In the genomic region with DNA sequence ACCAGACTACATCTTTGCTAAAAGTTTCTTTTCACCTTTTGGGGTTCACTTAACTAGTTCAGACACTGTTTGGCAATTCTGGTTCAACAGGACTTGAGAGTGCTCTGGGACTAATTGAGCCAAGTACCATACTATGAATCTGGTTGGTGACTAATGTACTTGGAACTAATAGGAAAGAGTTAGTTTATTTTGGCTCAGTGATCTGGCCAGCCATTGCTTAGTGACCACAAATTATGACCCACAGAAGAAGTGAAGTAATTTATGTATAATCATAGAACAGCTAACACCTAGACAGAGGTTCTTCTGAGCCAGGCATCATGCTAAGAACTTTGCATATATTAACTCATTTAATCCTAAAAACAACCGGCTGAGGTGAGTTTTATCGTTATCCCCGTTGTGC, we compare ENCODE assay signal across 11 cellular contexts.
DNase-seq lines count a peak whose midpoint lies in the region; ATAC-seq, FAIRE-seq and TF ChIP-seq lines count a peak whose summit lies in the region.
"Had no signal": no experiment of that assay in that cellular context is flagged by ENCODE, and none has a peak within 500 bp of the region (broad histone marks: within the 10 kb centered on the region; RNA-seq: fewer than 3 reads in every experiment).

No MANE protein-coding gene starts in this region.

- H3K4me2 ChIP-seq in mammary epithelial cell (ENCODE audit: insufficient read depth, low read depth, low read length) (peak overlapping the region; percentile 46), HepG2 (ENCODE audit: low read depth, low read length) (peak overlapping the region; percentile 76; the same call in 1 of the 2 replicates), H9 (ENCODE audit: insufficient read depth, insufficient read length, low read length) (no peak overlapping the region)

- H3K27me3 Mint-ChIP-seq in H9 (ENCODE audit: low read depth): peaks cover 2% of the 10 kb centered on the region
- H3K27me3 Mint-ChIP-seq: B cell had no signal

- peaks cover 0 to 8% of the 10 kb centered on the region in 2 experiments; a peak in 3 of 4 replicates for H3K4me1 Mint-ChIP-seq in H9
- H3K4me1 Mint-ChIP-seq: activated T-helper 17 cell treated with anti-CD3 and anti-CD28 coated beads, Interleukin-2, amount 50 U/mL, for 72 hours; B cell had no signal

- H4K91ac ChIP-seq in H9 (ENCODE audit: insufficient read length, low read depth, low read length): no peak overlapping the region

- H3K9me3 Mint-ChIP-seq in H9: no peaks in the 10 kb centered on the region
- H3K9me3 Mint-ChIP-seq: activated T-helper 17 cell treated with anti-CD3 and anti-CD28 coated beads, Interleukin-2, amount 50 U/mL, for 72 hours had no signal

- no peak overlapping the region for H3K23ac ChIP-seq in H9 (ENCODE audit: insufficient read length, low read depth, low read length)

- H3K79me1 ChIP-seq in H9 (ENCODE audit: insufficient read depth, low read depth, low read length, poor library complexity, severe bottlenecking): no peaks in the 10 kb centered on the region

- no peak overlapping the region for H3K4me3 Mint-ChIP-seq in H9
- H3K4me3 Mint-ChIP-seq: activated T-helper 17 cell treated with anti-CD3 and anti-CD28 coated beads, Interleukin-2, amount 50 U/mL, for 72 hours; B cell had no signal

- no peak overlapping the region for H2AFZ ChIP-seq in mammary epithelial cell (ENCODE audit: low read depth, low read length)
- no peak overlapping the region for H2AFZ ChIP-seq in HepG2 (ENCODE audit: low read length)
- no peak overlapping the region for H2AFZ ChIP-seq in H9 (ENCODE audit: low read length)

- in situ Hi-C loops in mammary epithelial cell (cut with MboI; ENCODE audit: low sequenced_read_pairs in 2 of 2): no loop called here
- in situ Hi-C loops in HepG2 (cut with HindIII; ENCODE audit: extremely low pct_ligation_motif_present, low pct_unique_long_range_greater_than_20kb): no loop called here

- POLR2A ChIA-PET in HepG2 (lab: Yijun Ruan, JAX): no interaction called here

- no peaks in the 10 kb centered on the region for H4K20me1 ChIP-seq in mammary epithelial cell (ENCODE audit: insufficient read depth, low read length)
- H4K20me1 ChIP-seq in HepG2 (ENCODE audit: insufficient read depth, low read length): no peaks in the 10 kb centered on the region
- H4K20me1 ChIP-seq in H9 (ENCODE audit: control insufficient read depth, insufficient read depth, insufficient read length): no peaks in the 10 kb centered on the region

- no peak overlapping the region for H2AK5ac ChIP-seq in H9 (ENCODE audit: insufficient read length, low read length)

- no peak overlapping the region for H2BK20ac ChIP-seq in H9 (ENCODE audit: low read depth, low read length, poor library complexity, severe bottlenecking)

- no peak overlapping the region for H3K14ac ChIP-seq in H9 (ENCODE audit: insufficient read depth, low read length)

- ATAC-seq in HepG2: no peak
- ATAC-seq: activated T-helper 17 cell treated with anti-CD3 and anti-CD28 coated beads, Interleukin-2, amount 50 U/mL, for 72 hours had no signal

- H3K27ac ChIP-seq in left ventricle myocardium inferior (replicated peaks): peak overlapping the region; percentile 91
- peak overlapping the region in 1 of 2 donors; percentile 26 for H3K27ac ChIP-seq in right atrium auricular region
- no peak overlapping the region for H3K27ac ChIP-seq in mammary epithelial cell (ENCODE audit: insufficient read depth, low read depth, low read length)
- no peak overlapping the region for H3K27ac ChIP-seq in HepG2 (ENCODE audit: extremely low read length, insufficient read depth, low read length)
- H3K27ac ChIP-seq in H9 (ENCODE audit: insufficient read length, low read depth, low read length): no peak overlapping the region

- H3K27me3 ChIP-seq in left ventricle myocardium inferior (ENCODE audit: low read depth): peaks cover 12% of the 10 kb centered on the region
- H3K27me3 ChIP-seq in right atrium auricular region: no peaks in the 10 kb centered on the region
- H3K27me3 ChIP-seq in mammary epithelial cell (ENCODE audit: insufficient read depth, low read length): no peaks in the 10 kb centered on the region
- H3K27me3 ChIP-seq in HepG2 (ENCODE audit: control insufficient read depth in 1 of 2, insufficient read depth in 2 of 2, low read length in 2 of 2): peaks cover 0 to 6% of the 10 kb centered on the region in 2 experiments; a peak in 2 of 5 replicates
- H3K27me3 ChIP-seq in H9 (ENCODE audit: insufficient read depth, low read length): no peaks in the 10 kb centered on the region

- no peaks in the 10 kb centered on the region for H3K36me3 Mint-ChIP-seq in H9 (ENCODE audit: insufficient read depth in 1 of 3, low read depth in 3 of 3)

- H3K9me3 ChIP-seq in left ventricle myocardium inferior (replicated peaks) (no peaks in the 10 kb centered on the region), right atrium auricular region (no peaks in the 10 kb centered on the region), mammary epithelial cell (replicated peaks; ENCODE audit: insufficient read depth, low read length) (no peaks in the 10 kb centered on the region), HepG2 (ENCODE audit: low read length) (no peaks in the 10 kb centered on the region), H9 (ENCODE audit: control insufficient read depth, low read depth, low read length) (no peaks in the 10 kb centered on the region)

- no peak for FAIRE-seq in HepG2 (lab: Jason Lieb, UNC)
- no peak for FAIRE-seq in urothelium cell line (lab: Jason Lieb, UNC)

- no peak overlapping the region for H3K9ac ChIP-seq in mammary epithelial cell (ENCODE audit: insufficient read depth, low read length)
- no peak overlapping the region for H3K9ac ChIP-seq in HepG2 (ENCODE audit: insufficient read depth, low read depth, low read length)
- no peak overlapping the region for H3K9ac ChIP-seq in H9 (ENCODE audit: extremely low read depth, insufficient read length, low read length)

- H3K4ac ChIP-seq in H9 (ENCODE audit: low read depth, low read length): no peak overlapping the region

- TF ChIP-seq EP300 in HepG2 (IDR thresholded peaks at IDR 0.05; ENCODE audit: low read depth in 2 of 2, low read length in 2 of 2): no peak
- no peak for TF ChIP-seq EP300 in HepG2 (CRISPR knock-in tag; IDR thresholded peaks at IDR 0.05; ENCODE audit: borderline replicate concordance)

- BruUV-seq in mammary epithelial cell (replicated peaks; lab: Mats Ljungman, UMichigan) (no TSS peak), HepG2 (replicated peaks; lab: Mats Ljungman, UMichigan) (no TSS peak)

- DNase-seq in left ventricle myocardium inferior (no peak), right atrium auricular region (ENCODE audit: low spot score) (no peak), mammary epithelial cell (peak; percentile 90), HepG2 (ENCODE audit: low spot score) (no peak), urothelium cell line (ENCODE audit: low spot score) (peak; percentile 63), DMS114 treated with DMSO at 0.1 percent for 48 hours (lab: John Stamatoyannopoulos, UW; ENCODE audit: unreplicated experiment) (no peak), H9 (no peak), retina (no peak)
- DNase-seq: stimulated activated CD4-positive, alpha-beta T cell treated with anti-CD3 and anti-CD28 coated beads, Interleukin-4, amount 100 ng/mL, for 4 hours had no signal

- dilution Hi-C loops in mammary epithelial cell (cut with HindIII; ENCODE audit: low sequenced_read_pairs): no loop called here

- TF ChIP-seq CTCF in left ventricle myocardium inferior (IDR thresholded peaks at IDR 0.05; ENCODE audit: borderline replicate concordance): no peak
- TF ChIP-seq CTCF in right atrium auricular region (IDR thresholded peaks at IDR 0.05): no peak
- TF ChIP-seq CTCF in mammary epithelial cell (conservative IDR thresholded peaks at IDR 0.05 in 1 of 2, IDR thresholded peaks at IDR 0.05 in 1 of 2; ENCODE audit: extremely low read depth in 1 of 2, insufficient read depth in 1 of 2, low read depth in 1 of 2, low read length in 2 of 2): no peak
- TF ChIP-seq CTCF in HepG2 (CRISPR knock-in tag; IDR thresholded peaks at IDR 0.05): no peak
- TF ChIP-seq CTCF in H9 (conservative IDR thresholded peaks at IDR 0.05): no peak

- H3K36me3 ChIP-seq in left ventricle myocardium inferior (no peaks in the 10 kb centered on the region), right atrium auricular region (no peaks in the 10 kb centered on the region), mammary epithelial cell (ENCODE audit: insufficient read depth, low read length) (no peaks in the 10 kb centered on the region), HepG2 (replicated peaks in 1 of 2; ENCODE audit: control insufficient read depth in 1 of 2, insufficient read depth in 2 of 2, low read length in 2 of 2) (no peaks in the 10 kb centered on the region)

- no peaks in the 10 kb centered on the region for H3K79me2 ChIP-seq in mammary epithelial cell (ENCODE audit: insufficient read depth, low read length)
- no peaks in the 10 kb centered on the region for H3K79me2 ChIP-seq in HepG2 (ENCODE audit: insufficient read depth, low read length)
- no peaks in the 10 kb centered on the region for H3K79me2 ChIP-seq in H9 (ENCODE audit: insufficient read depth, low read length)

- H3K18ac ChIP-seq in H9 (ENCODE audit: insufficient read length, low read depth, low read length): no peak overlapping the region

- H3K27ac Mint-ChIP-seq in H9: no peak overlapping the region
- H3K27ac Mint-ChIP-seq: activated T-helper 17 cell treated with anti-CD3 and anti-CD28 coated beads, Interleukin-2, amount 50 U/mL, for 72 hours; B cell had no signal

- H3K4me1 ChIP-seq in left ventricle myocardium inferior (peaks cover 29% of the 10 kb centered on the region), right atrium auricular region (peaks cover 0 to 21% of the 10 kb centered on the region in 2 donors), mammary epithelial cell (ENCODE audit: insufficient read depth, low read length) (peaks cover 32% of the 10 kb centered on the region), HepG2 (ENCODE audit: insufficient read depth, low read length) (peaks cover 56% of the 10 kb centered on the region), H9 (ENCODE audit: insufficient read depth, low read length) (no peaks in the 10 kb centered on the region)

- H2BK12ac ChIP-seq in H9 (ENCODE audit: insufficient read length, low read depth, low read length): no peak overlapping the region

- no peak for TF ChIP-seq POLR2A in HepG2 (IDR thresholded peaks at IDR 0.05; ENCODE audit: insufficient read depth in 1 of 2, low read depth in 2 of 2, low read length in 2 of 2)

- H3K56ac ChIP-seq in H9 (ENCODE audit: insufficient read length, low read depth, low read length): no peak overlapping the region

- no peak overlapping the region for H4K5ac ChIP-seq in H9 (ENCODE audit: insufficient read length, low read depth, low read length)

- 68% methylated on average over 3 of the region's 3 CpGs for WGBS in mammary epithelial cell (ENCODE audit: low coverage, missing lambda C conversion rate)
- 76% methylated on average over 3 of the region's 3 CpGs for WGBS in HepG2 (ENCODE audit: low lambda C conversion rate)
- no CpG with 5 or more reads among the region's 3 CpGs for WGBS in H9 (ENCODE audit: extremely low coverage, insufficient read length, low lambda C conversion rate)

- H4K8ac ChIP-seq in H9 (replicated peaks; ENCODE audit: insufficient read length, low read depth, low read length): no peak overlapping the region

- no peak overlapping the region for H2BK15ac ChIP-seq in H9 (ENCODE audit: low read depth, low read length)

- no peak overlapping the region for H2BK5ac ChIP-seq in H9 (ENCODE audit: insufficient read length, low read length)

- CTCF ChIA-PET in mammary epithelial cell (lab: Charles Lee; ENCODE audit: low non-redundant PET): no interaction called here
- CTCF ChIA-PET in HepG2 (lab: Yijun Ruan, JAX; ENCODE audit: low intra/inter-chr PET ratio, low total read pairs): no interaction called here

- H3K4me3 ChIP-seq in left ventricle myocardium inferior (no peak overlapping the region), right atrium auricular region (no peak overlapping the region), mammary epithelial cell (replicated peaks in 1 of 3; ENCODE audit: insufficient read depth in 1 of 3, low read depth in 2 of 3, low read length in 3 of 3) (no peak overlapping the region), HepG2 (replicated peaks in 1 of 3; ENCODE audit: insufficient read depth in 1 of 3, low read depth in 2 of 3, low read length in 3 of 3) (no peak overlapping the region)

- no peak for TF ChIP-seq RAD21 in HepG2 (CRISPR knock-in tag; IDR thresholded peaks at IDR 0.05)

- intact Hi-C loops in left ventricle myocardium inferior (cut with micrococcal nuclease) (no loop called here), mammary epithelial cell (cut with micrococcal nuclease) (no loop called here), HepG2 (cut with micrococcal nuclease; ENCODE audit: unreplicated experiment) (no loop called here)

- H2BK120ac ChIP-seq in H9 (ENCODE audit: low read depth, low read length, poor library complexity, severe bottlenecking): no peak overlapping the region

- no peaks in the 10 kb centered on the region for H3K23me2 ChIP-seq in H9 (ENCODE audit: insufficient read length, low read depth, low read length, poor library complexity, severe bottlenecking)

- H3T11ph ChIP-seq in H9 (ENCODE audit: low read length): no peak overlapping the region

Comparison
In these comparisons a context has a peak if more than half of its experiments do, and no peak if none do; other contexts are left out.
1. DNase-seq: peak in mammary epithelial cell (single experiment) and urothelium cell line (single experiment); none in left ventricle myocardium inferior (single experiment), right atrium auricular region (single experiment), HepG2 (single experiment), DMS114 treated with DMSO at 0.1 percent for 48 hours (single experiment), H9 (single experiment) and retina (single experiment).